15 cellular contexts compared by ENCODE assay signal in the genomic region with DNA sequence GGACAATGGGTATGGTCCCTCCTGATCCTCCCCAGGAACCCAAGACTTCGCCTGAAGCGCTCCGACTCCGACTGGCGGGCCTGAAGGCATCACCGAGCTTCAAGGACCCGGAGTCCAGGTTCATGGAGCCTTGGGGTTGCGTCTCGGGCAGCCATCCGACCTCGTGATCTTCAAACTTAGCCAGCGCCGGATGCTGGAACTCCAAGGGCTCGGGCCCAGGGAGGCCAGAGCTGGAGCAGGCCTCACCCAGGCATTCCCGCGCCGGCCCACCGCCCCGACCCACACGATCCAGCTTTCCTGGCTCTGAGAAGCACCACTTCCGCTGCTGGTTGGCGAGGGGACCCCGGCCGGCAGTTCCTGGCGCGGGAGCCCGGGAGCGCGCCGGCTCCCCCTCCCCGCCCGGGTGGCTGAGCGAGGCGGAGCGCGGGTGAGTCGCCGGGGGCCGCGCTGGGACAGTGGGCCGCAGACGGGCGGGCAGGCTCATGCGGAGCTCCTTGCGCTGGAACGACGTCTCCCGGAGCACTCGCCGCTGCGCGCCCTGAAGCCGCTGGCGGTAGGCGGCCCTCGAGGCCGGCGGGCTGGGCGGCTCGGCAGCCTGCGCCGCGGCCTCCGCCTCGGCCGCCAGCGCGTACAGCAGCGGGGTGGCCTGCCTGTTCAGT. TPM values are rescaled to one million over a fixed set of nuclear protein-coding genes. Genes with fewer than 3 reads are reported as not detected.
DNase-seq lines count a peak whose midpoint lies in the region; ATAC-seq and TF ChIP-seq lines count a peak whose summit lies in the region.
"Had no signal": no experiment of that assay in that cellular context is flagged by ENCODE, and none has a peak within 500 bp of the region (broad histone marks: within the 10 kb centered on the region; RNA-seq: fewer than 3 reads in every experiment).

No MANE protein-coding gene starts in this region.

- no peaks in the 10 kb centered on the region for H3K36me3 Mint-ChIP-seq in activated CD8-positive, alpha-beta memory T cell treated with anti-CD3 and anti-CD28 coated beads, Interleukin-2, amount 10 ng/mL, durations not matched to agents 7 days and 5 days
- H3K36me3 Mint-ChIP-seq in activated T-cell treated with anti-CD3 and anti-CD28 coated beads, Interleukin-2, amount 50 U/mL, for 4 hours (ENCODE audit: insufficient read depth), result no peaks in the 10 kb centered on the region
- H3K36me3 Mint-ChIP-seq in stimulated activated effector memory CD8-positive, alpha-beta T cell treated with anti-CD3 and anti-CD28 coated beads, Interleukin-12 subunit alpha, Interleukin-12 subunit beta, amount 100 ng/mL, for 72 hours, result no peaks in the 10 kb centered on the region
- H3K36me3 Mint-ChIP-seq in Caco-2 (ENCODE audit: insufficient read depth, unreplicated experiment), result no peaks in the 10 kb centered on the region

- POLR2A ChIA-PET in Caco-2 (lab: Charles Lee), result no interaction called here

- H3K4me1 ChIP-seq in Caco-2, result peaks cover 5% of the 10 kb centered on the region; the same call in 1 of the 2 replicates

- H3K4me3 ChIP-seq in iPS-11a (ENCODE audit: low read depth, low read length) (peak overlapping the region; percentile 45), Caco-2 (ENCODE audit: low read depth, low read length) (no peak overlapping the region)
- H3K4me3 ChIP-seq: HAP-1, SJSA1 had no signal

- CTCF ChIA-PET in activated CD8-positive, alpha-beta memory T cell treated with anti-CD3 and anti-CD28 coated beads, Interleukin-2, amount 10 ng/mL, durations not matched to agents 7 days and 5 days (lab: Charles Lee), result interaction anchor here (0.8 to 4.1 kb wide), 8 partner anchors 8 to 324 kb away, joined by 3 to 16 read pairs (median 4); no protein-coding TSS in a partner anchor
- CTCF ChIA-PET in Caco-2 (lab: Charles Lee), result no interaction called here

- no peaks in the 10 kb centered on the region for H3K9me3 ChIP-seq in Caco-2
- H3K9me3 ChIP-seq: HAP-1, SJSA1 had no signal

- ATAC-seq in activated CD8-positive, alpha-beta memory T cell treated with anti-CD3 and anti-CD28 coated beads, Interleukin-2, amount 10 ng/mL, durations not matched to agents 7 days and 5 days, result peak; percentile 1
- ATAC-seq in activated T-cell treated with anti-CD3 and anti-CD28 coated beads, Interleukin-2, amount 50 U/mL, for 4 hours, result peak; percentile 7 to 15
- peak; percentile 8 for ATAC-seq in stimulated activated effector memory CD8-positive, alpha-beta T cell treated with anti-CD3 and anti-CD28 coated beads, Interleukin-12 subunit alpha, Interleukin-12 subunit beta, amount 100 ng/mL, for 72 hours
- ATAC-seq in GM18519 (IDR thresholded peaks at IDR 0.05; ENCODE audit: low FRiP score, unreplicated experiment), result no peak

- BruUV-seq in Caco-2 (replicated peaks; lab: Mats Ljungman, UMichigan), result no TSS peak

- no peak for DNase-seq in activated CD8-positive, alpha-beta memory T cell treated with anti-CD3 and anti-CD28 coated beads, Interleukin-2, amount 10 ng/mL, durations not matched to agents 7 days and 5 days
- DNase-seq in activated CD8-positive, alpha-beta memory T cell treated with anti-CD3 and anti-CD28 coated beads, Interleukin-2, amount 50 U/mL, for 48 hours, result no peak
- DNase-seq in activated T-cell treated with anti-CD3 and anti-CD28 coated beads, Interleukin-2, amount 50 U/mL, for 4 hours, result no peak
- DNase-seq in stimulated activated effector memory CD8-positive, alpha-beta T cell treated with anti-CD3 and anti-CD28 coated beads, Interleukin-12 subunit alpha, Interleukin-12 subunit beta, amount 100 ng/mL, for 72 hours (ENCODE audit: low spot score in 2 of 2), result no peak
- DNase-seq in Caco-2 (no peak), NOMO-1 treated with DMSO at 0.1 percent for 48 hours (lab: John Stamatoyannopoulos, UW; ENCODE audit: unreplicated experiment) (no peak)
- DNase-seq: EL; MM.1S; NCI-H446 treated with DMSO at 0.1 percent for 48 hours; stimulated activated CD4-positive, alpha-beta T cell treated with anti-CD3 and anti-CD28 coated beads, Interleukin-1b, Interleukin-23, amount 100 ng/mL, for 48 hours had no signal

- H3K27ac Mint-ChIP-seq in activated CD8-positive, alpha-beta memory T cell treated with anti-CD3 and anti-CD28 coated beads, Interleukin-2, amount 10 ng/mL, durations not matched to agents 7 days and 5 days, result no peak overlapping the region
- no peak overlapping the region for H3K27ac Mint-ChIP-seq in stimulated activated effector memory CD8-positive, alpha-beta T cell treated with anti-CD3 and anti-CD28 coated beads, Interleukin-12 subunit alpha, Interleukin-12 subunit beta, amount 100 ng/mL, for 72 hours
- no peak overlapping the region for H3K27ac Mint-ChIP-seq in Caco-2 (ENCODE audit: unreplicated experiment)

- peaks cover 48% of the 10 kb centered on the region for H3K27me3 Mint-ChIP-seq in activated CD8-positive, alpha-beta memory T cell treated with anti-CD3 and anti-CD28 coated beads, Interleukin-2, amount 10 ng/mL, durations not matched to agents 7 days and 5 days
- peaks cover 55% of the 10 kb centered on the region for H3K27me3 Mint-ChIP-seq in activated T-cell treated with anti-CD3 and anti-CD28 coated beads, Interleukin-2, amount 50 U/mL, for 4 hours (ENCODE audit: low read depth)
- no peaks in the 10 kb centered on the region for H3K27me3 Mint-ChIP-seq in Caco-2 (ENCODE audit: insufficient read depth, unreplicated experiment)

- peaks cover 31% of the 10 kb centered on the region for H3K4me1 Mint-ChIP-seq in activated CD8-positive, alpha-beta memory T cell treated with anti-CD3 and anti-CD28 coated beads, Interleukin-2, amount 10 ng/mL, durations not matched to agents 7 days and 5 days
- H3K4me1 Mint-ChIP-seq in activated T-cell treated with anti-CD3 and anti-CD28 coated beads, Interleukin-2, amount 50 U/mL, for 4 hours (ENCODE audit: low read depth), result peaks cover 6% of the 10 kb centered on the region
- peaks cover 12% of the 10 kb centered on the region for H3K4me1 Mint-ChIP-seq in stimulated activated effector memory CD8-positive, alpha-beta T cell treated with anti-CD3 and anti-CD28 coated beads, Interleukin-12 subunit alpha, Interleukin-12 subunit beta, amount 100 ng/mL, for 72 hours
- no peaks in the 10 kb centered on the region for H3K4me1 Mint-ChIP-seq in Caco-2 (ENCODE audit: low read depth, unreplicated experiment)

- H3K36me3 ChIP-seq in Caco-2 (ENCODE audit: control insufficient read depth, insufficient read depth, low read length), result no peaks in the 10 kb centered on the region; the same call in 1 of the 2 replicates
- H3K36me3 ChIP-seq: HAP-1 had no signal

- intact Hi-C loops in Caco-2 (cut with micrococcal nuclease; ENCODE audit: unreplicated experiment), result no loop called here

- H3K27me3 ChIP-seq in Caco-2 (replicated peaks; ENCODE audit: control insufficient read depth, insufficient read depth, low read length), result no peaks in the 10 kb centered on the region
- H3K27me3 ChIP-seq: SJSA1 had no signal

- no peak for TF ChIP-seq CTCF in Caco-2 (IDR thresholded peaks at IDR 0.05; ENCODE audit: insufficient read depth in 1 of 2, low read depth in 1 of 2, low read length in 1 of 2, severe bottlenecking in 1 of 2, unreplicated experiment in 1 of 2)

- H3K9me3 Mint-ChIP-seq in activated CD8-positive, alpha-beta memory T cell treated with anti-CD3 and anti-CD28 coated beads, Interleukin-2, amount 10 ng/mL, durations not matched to agents 7 days and 5 days (ENCODE audit: low read depth), result no peaks in the 10 kb centered on the region
- H3K9me3 Mint-ChIP-seq in activated T-cell treated with anti-CD3 and anti-CD28 coated beads, Interleukin-2, amount 50 U/mL, for 4 hours, result no peaks in the 10 kb centered on the region
- H3K9me3 Mint-ChIP-seq in stimulated activated effector memory CD8-positive, alpha-beta T cell treated with anti-CD3 and anti-CD28 coated beads, Interleukin-12 subunit alpha, Interleukin-12 subunit beta, amount 100 ng/mL, for 72 hours, result no peaks in the 10 kb centered on the region
- no peaks in the 10 kb centered on the region for H3K9me3 Mint-ChIP-seq in Caco-2 (ENCODE audit: unreplicated experiment)

- H3K4me3 Mint-ChIP-seq in activated CD8-positive, alpha-beta memory T cell treated with anti-CD3 and anti-CD28 coated beads, Interleukin-2, amount 10 ng/mL, durations not matched to agents 7 days and 5 days, result peak overlapping the region; percentile 38
- H3K4me3 Mint-ChIP-seq in activated T-cell treated with anti-CD3 and anti-CD28 coated beads, Interleukin-2, amount 50 U/mL, for 4 hours, result no peak overlapping the region
- peak overlapping the region; percentile 45 for H3K4me3 Mint-ChIP-seq in stimulated activated effector memory CD8-positive, alpha-beta T cell treated with anti-CD3 and anti-CD28 coated beads, Interleukin-12 subunit alpha, Interleukin-12 subunit beta, amount 100 ng/mL, for 72 hours
- no peak overlapping the region for H3K4me3 Mint-ChIP-seq in Caco-2 (ENCODE audit: unreplicated experiment)

RNA-seq across cellular contexts. Expression of a gene that starts 5.2 kb away (rescaled TPM):
- 10 to 100 TPM in 1 of 2 experiments, 1 to 10 TPM in 1; 4.4 to 11.5 TPM for total RNA-seq in activated CD8-positive, alpha-beta memory T cell treated with anti-CD3 and anti-CD28 coated beads, Interleukin-2, amount 10 ng/mL, durations not matched to agents 7 days and 5 days
- total RNA-seq in activated T-cell treated with anti-CD3 and anti-CD28 coated beads, Interleukin-2, amount 50 U/mL, for 4 hours, result 1 to 10 TPM in 1 of 3 donors, under 1 TPM in 2; 0.79 to 1.4 (median 0.83) TPM
- total RNA-seq in Caco-2 (2022), result 15.9 and 17.4 TPM in 2 replicates

RNA-seq across cellular contexts. Expression of a gene that starts 12.2 kb away (rescaled TPM):
- total RNA-seq in activated CD8-positive, alpha-beta memory T cell treated with anti-CD3 and anti-CD28 coated beads, Interleukin-2, amount 10 ng/mL, durations not matched to agents 7 days and 5 days, result under 1 TPM in 1 of 2 experiments, not detected in 1; 0.42 TPM
- total RNA-seq in activated T-cell treated with anti-CD3 and anti-CD28 coated beads, Interleukin-2, amount 50 U/mL, for 4 hours, result under 1 TPM in 1 of 3 donors, not detected in 2; 0.05 TPM
- 3.7 and 4.1 TPM in 2 replicates for total RNA-seq in Caco-2 (2022)
- total RNA-seq: bronchial epithelial cell, SJSA1 had no signal

RNA-seq across cellular contexts. Expression of a gene that starts 41.0 kb away (rescaled TPM):
- under 1 TPM; 0.26 to 0.67 TPM for total RNA-seq in activated CD8-positive, alpha-beta memory T cell treated with anti-CD3 and anti-CD28 coated beads, Interleukin-2, amount 10 ng/mL, durations not matched to agents 7 days and 5 days
- under 1 TPM; 0.27 to 0.89 (median 0.32) TPM for total RNA-seq in activated T-cell treated with anti-CD3 and anti-CD28 coated beads, Interleukin-2, amount 50 U/mL, for 4 hours
- total RNA-seq in Caco-2 (2022), result 0.59 and 0.81 TPM in 2 replicates

RNA-seq across cellular contexts. Expression of a gene that starts 41.1 kb away (rescaled TPM):
- total RNA-seq in activated CD8-positive, alpha-beta memory T cell treated with anti-CD3 and anti-CD28 coated beads, Interleukin-2, amount 10 ng/mL, durations not matched to agents 7 days and 5 days, result 100 to 1,000 TPM; 344 to 446 TPM
- 100 to 1,000 TPM; 475 to 549 (median 490) TPM for total RNA-seq in activated T-cell treated with anti-CD3 and anti-CD28 coated beads, Interleukin-2, amount 50 U/mL, for 4 hours
- 356 and 449 TPM in 2 replicates for total RNA-seq in Caco-2 (2022)

RNA-seq across cellular contexts. Expression of a gene that starts 48.2 kb away (rescaled TPM):
- 1 to 10 TPM; 2.7 to 6.0 TPM for total RNA-seq in activated CD8-positive, alpha-beta memory T cell treated with anti-CD3 and anti-CD28 coated beads, Interleukin-2, amount 10 ng/mL, durations not matched to agents 7 days and 5 days
- total RNA-seq in activated T-cell treated with anti-CD3 and anti-CD28 coated beads, Interleukin-2, amount 50 U/mL, for 4 hours, result 1 to 10 TPM; 1.9 to 2.1 (median 1.9) TPM
- 1.1 and 4.1 TPM in 2 replicates for total RNA-seq in Caco-2 (2022)

Comparison
In these comparisons a context has a peak if more than half of its experiments do, and no peak if none do; other contexts are left out.
1. H3K4me3 Mint-ChIP-seq: peak in activated CD8-positive, alpha-beta memory T cell treated with anti-CD3 and anti-CD28 coated beads, Interleukin-2, amount 10 ng/mL, durations not matched to agents 7 days and 5 days (single experiment) and stimulated activated effector memory CD8-positive, alpha-beta T cell treated with anti-CD3 and anti-CD28 coated beads, Interleukin-12 subunit alpha, Interleukin-12 subunit beta, amount 100 ng/mL, for 72 hours (single experiment); none in activated T-cell treated with anti-CD3 and anti-CD28 coated beads, Interleukin-2, amount 50 U/mL, for 4 hours (single experiment) and Caco-2 (single experiment).